Comparison of ENCODE assay signal across 1 cellular context in the genomic region with DNA sequence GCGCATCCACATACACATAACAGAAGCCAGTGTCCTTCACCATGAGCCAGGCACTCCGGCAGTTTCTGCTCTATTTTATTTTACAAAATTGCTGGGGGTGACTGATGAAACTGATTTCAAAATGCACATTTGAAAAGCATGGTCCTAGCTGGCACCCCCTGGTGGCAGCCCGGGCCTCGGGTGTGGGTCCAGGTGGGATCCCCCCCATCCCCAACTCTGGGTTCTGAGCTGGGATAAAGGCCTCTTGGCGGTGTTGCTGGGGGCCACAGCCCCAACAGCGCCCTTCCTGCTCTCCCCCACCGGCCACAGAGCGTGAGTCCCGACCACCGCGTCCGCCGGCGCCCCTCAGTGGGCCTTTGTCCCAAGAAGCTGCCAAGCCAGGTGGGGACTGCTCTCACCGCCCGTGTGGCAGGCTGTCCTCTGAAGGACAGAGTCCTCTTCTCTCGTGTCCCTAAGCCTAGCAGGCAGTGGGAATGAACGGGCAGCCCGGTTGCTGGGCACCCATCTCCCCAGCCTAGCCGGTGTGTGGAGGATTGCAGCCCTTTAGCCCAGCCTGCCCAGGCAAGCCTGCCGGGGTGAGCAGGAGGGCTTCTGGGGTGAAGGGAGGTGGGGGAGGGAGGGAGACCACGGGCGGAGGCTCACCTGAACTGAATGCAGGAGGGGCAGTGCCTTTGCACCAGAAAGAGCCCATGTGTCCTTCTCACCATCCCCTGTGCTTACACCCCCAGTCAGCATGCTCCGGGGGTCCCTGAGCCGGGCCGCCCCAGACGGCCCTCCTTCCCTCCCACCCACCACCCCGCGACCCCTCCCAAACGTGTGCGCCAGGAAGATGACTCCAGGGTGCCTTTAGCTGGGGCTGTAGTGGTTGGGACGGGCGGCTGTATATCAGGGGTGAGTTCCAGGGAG.
TF ChIP-seq lines count a peak whose summit lies in the region.

No MANE protein-coding gene starts in this region.

TF ChIP-seq in HCT116, 20 proteins besides CTCF, POLR2A, EP300 and RAD21:
- TF ChIP-seq ELF1 (IDR thresholded peaks at IDR 0.05; ENCODE audit: borderline replicate concordance, low read depth) (no peak), ZFX (IDR thresholded peaks at IDR 0.05) (no peak), CBX3 (IDR thresholded peaks at IDR 0.05; ENCODE audit: low read depth) (no peak), ZNF274 (IDR thresholded peaks at IDR 0.05; ENCODE audit: low read depth, low read length) (no peak), YY1 (IDR thresholded peaks at IDR 0.05; ENCODE audit: extremely low read depth, insufficient replicate concordance, low read depth, low read length) (no peak), SP1 (IDR thresholded peaks at IDR 0.05; ENCODE audit: low read depth) (no peak), CEBPB (IDR thresholded peaks at IDR 0.05; ENCODE audit: low read depth) (no peak), REST (IDR thresholded peaks at IDR 0.05; ENCODE audit: low read depth) (no peak), FOSL1 (IDR thresholded peaks at IDR 0.05; ENCODE audit: low read depth) (no peak), POLR2AphosphoS5 (IDR thresholded peaks at IDR 0.05; ENCODE audit: low read depth, low read length) (no peak)
- TF ChIP-seq, protein P1, sequence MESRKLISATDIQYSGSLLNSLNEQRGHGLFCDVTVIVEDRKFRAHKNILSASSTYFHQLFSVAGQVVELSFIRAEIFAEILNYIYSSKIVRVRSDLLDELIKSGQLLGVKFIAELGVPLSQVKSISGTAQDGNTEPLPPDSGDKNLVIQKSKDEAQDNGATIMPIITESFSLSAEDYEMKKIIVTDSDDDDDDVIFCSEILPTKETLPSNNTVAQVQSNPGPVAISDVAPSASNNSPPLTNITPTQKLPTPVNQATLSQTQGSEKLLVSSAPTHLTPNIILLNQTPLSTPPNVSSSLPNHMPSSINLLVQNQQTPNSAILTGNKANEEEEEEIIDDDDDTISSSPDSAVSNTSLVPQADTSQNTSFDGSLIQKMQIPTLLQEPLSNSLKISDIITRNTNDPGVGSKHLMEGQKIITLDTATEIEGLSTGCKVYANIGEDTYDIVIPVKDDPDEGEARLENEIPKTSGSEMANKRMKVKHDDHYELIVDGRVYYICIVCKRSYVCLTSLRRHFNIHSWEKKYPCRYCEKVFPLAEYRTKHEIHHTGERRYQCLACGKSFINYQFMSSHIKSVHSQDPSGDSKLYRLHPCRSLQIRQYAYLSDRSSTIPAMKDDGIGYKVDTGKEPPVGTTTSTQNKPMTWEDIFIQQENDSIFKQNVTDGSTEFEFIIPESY (IDR thresholded peaks at IDR 0.05; ENCODE audit: extremely low read depth, insufficient replicate concordance, low read length) = no peak
TF ChIP-seq in HCT116: peak in this region for 0.
